Comparison of ENCODE assay signal across 15 cellular contexts in the genomic region with DNA sequence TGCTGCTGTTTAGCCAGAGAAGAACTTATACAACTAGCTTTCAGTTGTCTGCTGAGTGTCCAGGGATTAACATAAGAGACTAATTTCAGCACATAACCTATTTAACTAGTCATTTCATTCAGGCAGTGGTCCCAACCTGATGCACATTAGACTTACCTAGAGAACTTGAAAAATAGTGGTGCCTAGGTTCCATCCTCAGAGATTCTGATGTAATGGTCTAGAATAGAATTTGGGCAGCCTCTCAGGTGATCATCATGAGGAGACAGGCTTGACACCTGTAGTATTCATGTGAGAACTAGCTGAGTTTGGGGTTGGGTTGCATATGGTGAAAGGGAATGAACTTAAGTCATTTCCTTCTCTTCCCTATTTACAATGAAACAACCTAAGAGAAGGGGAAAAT. TPM values are rescaled to one million over a fixed set of nuclear protein-coding genes. Genes with fewer than 3 reads are reported as not detected.
A peak's percentile ranks its signal among the peaks of the same experiment; 100 is the strongest.
DNase-seq lines count a peak whose midpoint lies in the region; ATAC-seq and TF ChIP-seq lines count a peak whose summit lies in the region.
"Had no signal": no experiment of that assay in that cellular context is flagged by ENCODE, and none has a peak within 500 bp of the region (broad histone marks: within the 10 kb centered on the region; RNA-seq: fewer than 3 reads in every experiment).

No MANE protein-coding gene starts in this region.

- DNase-seq in activated naive CD4-positive, alpha-beta T cell treated with anti-CD3 and anti-CD28 coated beads, Interleukin-2, amount 50 U/mL, for 72 hours (ENCODE audit: low spot score in 2 of 2): no peak
- no peak for DNase-seq in activated naive CD4-positive, alpha-beta T cell (lab: John Stamatoyannopoulos, UW)
- no peak for DNase-seq in stimulated activated naive B cell treated with anti-CD40 and anti-IgM and Interleukin-4, amounts not matched to agents 10 μg/mL and 1 μg/mL and 100 μg/mL, for 72 hours
- no peak for DNase-seq in activated CD8-positive, alpha-beta memory T cell treated with anti-CD3 and anti-CD28 coated beads for 24 hours
- DNase-seq in mucosa of descending colon: no peak
- no peak for DNase-seq in effector CD4-positive, alpha-beta T cell
- DNase-seq: brain microvascular endothelial cell; HCEC 1CT; islet precursor cell; naive thymus-derived CD8-positive, alpha-beta T cell; NCI-H748 treated with DMSO at 0.1 percent for 48 hours; spleen had no signal

- peak overlapping the region; percentile 47 to 69 for H3K27ac Mint-ChIP-seq in activated naive CD4-positive, alpha-beta T cell treated with anti-CD3 and anti-CD28 coated beads, Interleukin-2, amount 50 U/mL, for 72 hours
- H3K27ac Mint-ChIP-seq in stimulated activated naive B cell treated with anti-CD40 and anti-IgM and Interleukin-4, amounts not matched to agents 10 μg/mL and 1 μg/mL and 100 μg/mL, for 72 hours: peak overlapping the region; percentile 84

- H3K4me3 Mint-ChIP-seq in stimulated activated naive B cell treated with anti-CD40 and anti-IgM and Interleukin-4, amounts not matched to agents 10 μg/mL and 1 μg/mL and 100 μg/mL, for 72 hours: no peak overlapping the region

- H3K4me1 Mint-ChIP-seq in stimulated activated naive B cell treated with anti-CD40 and anti-IgM and Interleukin-4, amounts not matched to agents 10 μg/mL and 1 μg/mL and 100 μg/mL, for 72 hours: peaks cover 16 to 29% of the 10 kb centered on the region in 2 donors

- H3K36me3 ChIP-seq in mucosa of descending colon (ENCODE audit: low read depth): no peaks in the 10 kb centered on the region
- H3K36me3 ChIP-seq: brain microvascular endothelial cell had no signal

- H3K36me3 Mint-ChIP-seq in activated naive CD4-positive, alpha-beta T cell treated with anti-CD3 and anti-CD28 coated beads, Interleukin-2, amount 50 U/mL, for 72 hours: peaks cover 5 to 47% of the 10 kb centered on the region in 2 donors
- peaks cover 21 to 41% of the 10 kb centered on the region in 2 donors for H3K36me3 Mint-ChIP-seq in stimulated activated naive B cell treated with anti-CD40 and anti-IgM and Interleukin-4, amounts not matched to agents 10 μg/mL and 1 μg/mL and 100 μg/mL, for 72 hours

- H3K27me3 Mint-ChIP-seq in stimulated activated naive B cell treated with anti-CD40 and anti-IgM and Interleukin-4, amounts not matched to agents 10 μg/mL and 1 μg/mL and 100 μg/mL, for 72 hours: no peaks in the 10 kb centered on the region
- H3K27me3 Mint-ChIP-seq: naive thymus-derived CD8-positive, alpha-beta T cell had no signal

- H3K4me3 ChIP-seq in mucosa of descending colon: no peak overlapping the region
- H3K4me3 ChIP-seq: spleen had no signal

- peaks cover 41% of the 10 kb centered on the region for H3K4me1 ChIP-seq in mucosa of descending colon (ENCODE audit: low read depth)

- H3K9me3 ChIP-seq in mucosa of descending colon: no peaks in the 10 kb centered on the region

- TF ChIP-seq CTCF in mucosa of descending colon (IDR thresholded peaks at IDR 0.05): no peak

- intact Hi-C loops in mucosa of descending colon (cut with DNase I, micrococcal nuclease): no loop called here

- H3K9me3 Mint-ChIP-seq in activated naive CD4-positive, alpha-beta T cell treated with anti-CD3 and anti-CD28 coated beads, Interleukin-2, amount 50 U/mL, for 72 hours: peaks cover 0 to 4% of the 10 kb centered on the region in 2 donors
- H3K9me3 Mint-ChIP-seq in stimulated activated naive B cell treated with anti-CD40 and anti-IgM and Interleukin-4, amounts not matched to agents 10 μg/mL and 1 μg/mL and 100 μg/mL, for 72 hours: peaks cover 0 to 2% of the 10 kb centered on the region in 2 donors

- peak; percentile 20 to 35 for ATAC-seq in activated naive CD4-positive, alpha-beta T cell treated with anti-CD3 and anti-CD28 coated beads, Interleukin-2, amount 50 U/mL, for 72 hours
- peak; percentile 44 for ATAC-seq in GM21825 (IDR thresholded peaks at IDR 0.05; ENCODE audit: unreplicated experiment)
- peak; percentile 39 for ATAC-seq in HG03196 (IDR thresholded peaks at IDR 0.05; ENCODE audit: unreplicated experiment)
- peak; percentile 31 to 55 for ATAC-seq in stimulated activated naive B cell treated with anti-CD40 and anti-IgM and Interleukin-4, amounts not matched to agents 10 μg/mL and 1 μg/mL and 100 μg/mL, for 72 hours (replicated peaks)
- ATAC-seq in mucosa of descending colon: no peak
- ATAC-seq: esophagus mucosa; naive thymus-derived CD8-positive, alpha-beta T cell had no signal

RNA-seq across cellular contexts. Expression of a gene that starts 24.8 kb away (rescaled TPM):
- 10 to 100 TPM; 27.2 to 40.7 TPM for total RNA-seq in activated naive CD4-positive, alpha-beta T cell treated with anti-CD3 and anti-CD28 coated beads, Interleukin-2, amount 50 U/mL, for 72 hours
- 10 to 100 TPM; 31.6 to 47.7 (median 44.6) TPM for total RNA-seq in mucosa of descending colon

RNA-seq across cellular contexts. Expression of a gene that starts 25.0 kb away (rescaled TPM):
- total RNA-seq in activated naive CD4-positive, alpha-beta T cell treated with anti-CD3 and anti-CD28 coated beads, Interleukin-2, amount 50 U/mL, for 72 hours: 10 to 100 TPM; 11.9 to 17.6 TPM
- total RNA-seq in mucosa of descending colon: 10 to 100 TPM; 10.3 to 12.9 (median 10.5) TPM
